ENCODE assay signal across 8 cellular contexts in the genomic region with DNA sequence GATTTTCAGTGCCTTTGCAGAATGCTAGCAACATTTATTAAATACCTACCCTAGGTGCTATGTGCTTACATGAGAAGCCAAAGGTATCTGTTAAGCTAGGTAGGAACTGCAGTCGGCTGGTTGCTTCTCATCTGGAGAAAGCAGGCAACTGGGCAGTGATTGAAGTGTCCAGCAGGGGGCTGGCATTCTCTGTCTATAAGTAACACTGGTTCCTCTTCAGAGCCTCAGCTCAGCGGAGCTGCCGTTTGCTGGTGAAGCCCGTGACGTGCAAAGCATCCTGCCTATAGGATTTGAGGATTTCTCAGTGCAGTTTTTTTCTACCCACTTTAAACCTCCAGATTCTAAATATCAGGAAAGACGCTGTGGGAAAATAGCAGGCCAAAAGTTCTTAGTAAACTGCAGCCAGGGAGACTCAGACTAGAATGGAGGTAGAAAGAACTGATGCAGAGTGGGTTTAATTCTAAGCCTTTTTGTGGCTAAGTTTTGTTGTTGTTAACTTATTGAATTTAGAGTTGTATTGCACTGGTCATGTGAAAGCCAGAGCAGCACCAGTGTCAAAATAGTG. TPM values are rescaled to one million over a fixed set of nuclear protein-coding genes. Genes with fewer than 3 reads are reported as not detected.
DNase-seq lines count a peak whose midpoint lies in the region; ATAC-seq and TF ChIP-seq lines count a peak whose summit lies in the region.

Gene GRPR (plus strand): TSS at position 344 of the 565 bp plus-strand sequence. CDS start 389 bp downstream, outside the sequence.

- 1% methylated on average over 6 of the region's 6 CpGs for WGBS in liver

- intact Hi-C loops in activated CD4-positive, alpha-beta T cell treated with anti-CD3 and anti-CD28 coated beads for 36 hours (cut with DNase I, micrococcal nuclease), result loop anchor here in 1 of 2 experiments (5.0 kb wide), 1 partner anchor 136 kb away; no protein-coding TSS in a partner anchor

- peak; percentile 80 to 85 for TF ChIP-seq RAD21 in liver (IDR thresholded peaks at IDR 0.05)

- peaks cover 5% of the 10 kb centered on the region for H3K9me3 Mint-ChIP-seq in activated CD4-positive, alpha-beta T cell treated with anti-CD3 and anti-CD28 coated beads for 36 hours (ENCODE audit: low read depth)

- peaks cover 22% of the 10 kb centered on the region for H3K4me1 Mint-ChIP-seq in activated CD4-positive, alpha-beta T cell treated with anti-CD3 and anti-CD28 coated beads for 36 hours

- no peak within 1 kb of the TSS for H3K9ac ChIP-seq in liver (ENCODE audit: low read depth in 1 of 2, low read length in 2 of 2)

- H3K9me3 ChIP-seq in liver (ENCODE audit: control insufficient read depth in 4 of 4, low read length in 3 of 4), result peaks cover 0 to 8% (median 0%) of the 10 kb centered on the region in 4 donors

- no peak within 1 kb of the TSS for H3K27ac Mint-ChIP-seq in activated CD4-positive, alpha-beta T cell treated with anti-CD3 and anti-CD28 coated beads for 36 hours

- DNase-seq in AML-193 (lab: John Stamatoyannopoulos, UW), result peak; percentile 52 to 64
- peak; percentile 42 for DNase-seq in NCI-H510A (lab: John Stamatoyannopoulos, UW)
- DNase-seq in activated CD4-positive, alpha-beta T cell treated with anti-CD3 and anti-CD28 coated beads for 36 hours, result peak; percentile 75
- DNase-seq in dermis microvascular lymphatic vessel endothelial cell (ENCODE audit: low read depth in 2 of 2), result peak; percentile 65 to 86
- DNase-seq in stimulated activated CD4-positive, alpha-beta T cell treated with anti-CD3 and anti-CD28 coated beads, TNF-alpha, amount 100 ng/mL, for 48 hours (ENCODE audit: low read depth in 3 of 3), result peak; percentile 16 to 29 (median 20)

- no peak within 1 kb of the TSS for H3K4me3 Mint-ChIP-seq in activated CD4-positive, alpha-beta T cell treated with anti-CD3 and anti-CD28 coated beads for 36 hours

- no peaks in the 10 kb centered on the region for H3K27me3 ChIP-seq in liver (ENCODE audit: control insufficient read depth in 4 of 4, insufficient read depth in 4 of 4, low read length in 3 of 4)

- H3K36me3 Mint-ChIP-seq in activated CD4-positive, alpha-beta T cell treated with anti-CD3 and anti-CD28 coated beads for 36 hours (ENCODE audit: low read depth), result no peaks in the 10 kb centered on the region

- H3K4me1 ChIP-seq in liver (ENCODE audit: control insufficient read depth in 4 of 4, insufficient read depth in 4 of 4, low read length in 3 of 4), result peaks cover 2 to 13% (median 5%) of the 10 kb centered on the region in 4 donors

- CTCF ChIA-PET in activated CD4-positive, alpha-beta T cell treated with anti-CD3 and anti-CD28 coated beads for 36 hours (lab: Charles Lee), result interaction anchor here (0.5 to 1.8 kb wide), 4 partner anchors 9 to 212 kb away, joined by 3 to 10 read pairs (median 4); no protein-coding TSS in a partner anchor

- H3K36me3 ChIP-seq in liver (ENCODE audit: control insufficient read depth in 4 of 4, insufficient read depth in 3 of 4, low read depth in 1 of 4, low read length in 3 of 4), result no peaks in the 10 kb centered on the region

- peak; percentile 74 for TF ChIP-seq CTCF in liver (IDR thresholded peaks at IDR 0.05; ENCODE audit: low read depth, low read length, missing input control)

- no peak within 1 kb of the TSS for H3K4me3 ChIP-seq in liver (ENCODE audit: low read depth in 1 of 3, low read length in 3 of 3)

- H3K27me3 Mint-ChIP-seq in activated CD4-positive, alpha-beta T cell treated with anti-CD3 and anti-CD28 coated beads for 36 hours, result peaks cover 12% of the 10 kb centered on the region

- ATAC-seq in GM19043 (IDR thresholded peaks at IDR 0.05; ENCODE audit: low read depth, unreplicated experiment) (peak; percentile 41), HG03439 (IDR thresholded peaks at IDR 0.05; ENCODE audit: unreplicated experiment) (peak; percentile 47)
- peak; percentile 77 for ATAC-seq in activated CD4-positive, alpha-beta T cell treated with anti-CD3 and anti-CD28 coated beads for 36 hours

- POLR2A ChIA-PET in activated CD4-positive, alpha-beta T cell treated with anti-CD3 and anti-CD28 coated beads for 36 hours (lab: Charles Lee), result no interaction called here

- H3K27ac ChIP-seq in liver (ENCODE audit: low read depth in 1 of 2, low read length in 2 of 2), result no peak within 1 kb of the TSS

TF ChIP-seq in liver, 16 proteins besides CTCF, POLR2A, EP300 and RAD21:
- TF ChIP-seq NR2F2 (IDR thresholded peaks at IDR 0.05) (no peak), SP1 (IDR thresholded peaks at IDR 0.05) (no peak), MAX (IDR thresholded peaks at IDR 0.05) (no peak), RXRA (IDR thresholded peaks at IDR 0.05) (no peak), HNF4A (conservative IDR thresholded peaks at IDR 0.05) (no peak), TAF1 (conservative IDR thresholded peaks at IDR 0.05) (no peak), ATF3 (IDR thresholded peaks at IDR 0.05) (no peak), HNF4G (IDR thresholded peaks at IDR 0.05) (no peak), GABPA (IDR thresholded peaks at IDR 0.05 in 1 of 2, conservative IDR thresholded peaks at IDR 0.05 in 1 of 2) (no peak)
- TF ChIP-seq, protein P1, sequence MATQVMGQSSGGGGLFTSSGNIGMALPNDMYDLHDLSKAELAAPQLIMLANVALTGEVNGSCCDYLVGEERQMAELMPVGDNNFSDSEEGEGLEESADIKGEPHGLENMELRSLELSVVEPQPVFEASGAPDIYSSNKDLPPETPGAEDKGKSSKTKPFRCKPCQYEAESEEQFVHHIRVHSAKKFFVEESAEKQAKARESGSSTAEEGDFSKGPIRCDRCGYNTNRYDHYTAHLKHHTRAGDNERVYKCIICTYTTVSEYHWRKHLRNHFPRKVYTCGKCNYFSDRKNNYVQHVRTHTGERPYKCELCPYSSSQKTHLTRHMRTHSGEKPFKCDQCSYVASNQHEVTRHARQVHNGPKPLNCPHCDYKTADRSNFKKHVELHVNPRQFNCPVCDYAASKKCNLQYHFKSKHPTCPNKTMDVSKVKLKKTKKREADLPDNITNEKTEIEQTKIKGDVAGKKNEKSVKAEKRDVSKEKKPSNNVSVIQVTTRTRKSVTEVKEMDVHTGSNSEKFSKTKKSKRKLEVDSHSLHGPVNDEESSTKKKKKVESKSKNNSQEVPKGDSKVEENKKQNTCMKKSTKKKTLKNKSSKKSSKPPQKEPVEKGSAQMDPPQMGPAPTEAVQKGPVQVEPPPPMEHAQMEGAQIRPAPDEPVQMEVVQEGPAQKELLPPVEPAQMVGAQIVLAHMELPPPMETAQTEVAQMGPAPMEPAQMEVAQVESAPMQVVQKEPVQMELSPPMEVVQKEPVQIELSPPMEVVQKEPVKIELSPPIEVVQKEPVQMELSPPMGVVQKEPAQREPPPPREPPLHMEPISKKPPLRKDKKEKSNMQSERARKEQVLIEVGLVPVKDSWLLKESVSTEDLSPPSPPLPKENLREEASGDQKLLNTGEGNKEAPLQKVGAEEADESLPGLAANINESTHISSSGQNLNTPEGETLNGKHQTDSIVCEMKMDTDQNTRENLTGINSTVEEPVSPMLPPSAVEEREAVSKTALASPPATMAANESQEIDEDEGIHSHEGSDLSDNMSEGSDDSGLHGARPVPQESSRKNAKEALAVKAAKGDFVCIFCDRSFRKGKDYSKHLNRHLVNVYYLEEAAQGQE (IDR thresholded peaks at IDR 0.05), result no peak

RNA-seq across cellular contexts. Expression of gene GRPR, which starts in this region (rescaled TPM):
- not detected for total RNA-seq in activated CD4-positive, alpha-beta T cell treated with anti-CD3 and anti-CD28 coated beads for 36 hours
- under 0.01 TPM in 2 replicates for total RNA-seq in dermis microvascular lymphatic vessel endothelial cell
- total RNA-seq in liver, result under 1 TPM in 1 of 2 donors, not detected in 1; 0.08 TPM
- not detected for polyA plus RNA-seq in liver

Comparison
In these comparisons a context has a peak if more than half of its experiments do, and no peak if none do; other contexts are left out.
1. Peak in DNase-seq and ATAC-seq in activated CD4-positive, alpha-beta T cell treated with anti-CD3 and anti-CD28 coated beads for 36 hours; RNA of the gene not detected or under 1 TPM.
2. Peak in DNase-seq in dermis microvascular lymphatic vessel endothelial cell; RNA of the gene not detected or under 1 TPM.
3. DNase-seq: peak in every context shown above with its lines; median percentile 76 in dermis microvascular lymphatic vessel endothelial cell; 75 in activated CD4-positive, alpha-beta T cell treated with anti-CD3 and anti-CD28 coated beads for 36 hours; 58 in AML-193; 42 in NCI-H510A; 20 in stimulated activated CD4-positive, alpha-beta T cell treated with anti-CD3 and anti-CD28 coated beads, TNF-alpha, amount 100 ng/mL, for 48 hours.